3 cellular contexts compared by ENCODE assay signal in the genomic region with DNA sequence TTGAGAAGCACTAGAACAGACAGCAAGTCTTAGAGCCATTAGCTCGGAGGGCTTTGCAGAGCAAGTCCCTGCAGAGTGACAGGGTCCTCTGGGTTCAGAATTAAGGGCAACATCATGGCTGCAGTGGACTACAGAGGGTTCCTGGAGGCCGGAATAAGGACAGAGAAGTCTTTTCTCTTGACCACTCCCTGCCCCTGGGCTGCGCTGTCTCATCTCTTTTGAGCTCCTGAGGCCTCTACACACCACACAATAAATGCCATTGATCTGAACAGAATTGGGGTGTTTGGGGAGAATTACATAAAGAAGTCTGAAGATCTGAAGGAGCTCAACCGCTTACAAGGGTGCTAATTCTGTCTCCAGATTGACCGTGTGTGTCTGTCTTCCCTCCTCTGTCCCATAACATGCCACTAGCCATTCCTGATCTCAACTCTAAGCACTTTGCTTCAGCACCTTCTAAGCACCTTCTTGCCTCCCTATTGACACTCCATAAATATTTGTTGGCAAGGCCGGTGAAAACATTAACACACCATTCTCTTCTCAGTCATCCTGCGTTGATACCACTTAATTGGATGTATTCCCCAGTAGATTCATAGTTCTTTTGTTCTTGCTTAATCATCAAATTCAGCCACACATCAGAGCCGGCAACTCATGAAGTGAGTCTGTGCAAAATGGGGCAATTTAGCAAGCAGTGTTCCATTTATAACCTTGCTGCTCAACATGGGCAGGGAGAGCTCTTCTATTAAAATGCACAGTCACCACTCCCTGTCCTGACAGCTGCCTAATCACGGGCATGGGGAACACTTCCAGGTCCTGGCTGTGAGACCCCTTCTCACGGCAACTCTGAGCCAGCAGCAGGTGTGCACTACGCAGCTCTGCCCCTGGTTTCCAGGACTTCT.
TF ChIP-seq lines count a peak whose summit lies in the region.

No MANE protein-coding gene starts in this region.

TF ChIP-seq in A549, 52 proteins besides CTCF, POLR2A, EP300 and RAD21 (continues in another document):
- TF ChIP-seq HMGXB4 (CRISPR knock-in tag; IDR thresholded peaks at IDR 0.05; ENCODE audit: borderline replicate concordance) (no peak), RARB (CRISPR knock-in tag; IDR thresholded peaks at IDR 0.05) (no peak), EHF (CRISPR knock-in tag; IDR thresholded peaks at IDR 0.05) (no peak), MAFK (IDR thresholded peaks at IDR 0.05; ENCODE audit: partially characterized antibody) (peak; percentile 73), TFCP2L1 (CRISPR knock-in tag; IDR thresholded peaks at IDR 0.05) (no peak), MYC (IDR thresholded peaks at IDR 0.05; ENCODE audit: borderline replicate concordance, low read length) (no peak), E2F6 (IDR thresholded peaks at IDR 0.05; ENCODE audit: borderline replicate concordance, low read depth) (no peak), ZC3H11A (IDR thresholded peaks at IDR 0.05) (no peak), ATOH8 (CRISPR knock-in tag; IDR thresholded peaks at IDR 0.05; ENCODE audit: low read depth) (no peak), RNF2 (IDR thresholded peaks at IDR 0.05; ENCODE audit: borderline replicate concordance, low read depth) (no peak), NFE2L2 (conservative IDR thresholded peaks at IDR 0.05; ENCODE audit: low read length) (peak; percentile 42), FOSL2 (IDR thresholded peaks at IDR 0.05) (no peak), FOSL2 (CRISPR knock-in tag; IDR thresholded peaks at IDR 0.05) (no peak)
- TF ChIP-seq, protein P1, sequence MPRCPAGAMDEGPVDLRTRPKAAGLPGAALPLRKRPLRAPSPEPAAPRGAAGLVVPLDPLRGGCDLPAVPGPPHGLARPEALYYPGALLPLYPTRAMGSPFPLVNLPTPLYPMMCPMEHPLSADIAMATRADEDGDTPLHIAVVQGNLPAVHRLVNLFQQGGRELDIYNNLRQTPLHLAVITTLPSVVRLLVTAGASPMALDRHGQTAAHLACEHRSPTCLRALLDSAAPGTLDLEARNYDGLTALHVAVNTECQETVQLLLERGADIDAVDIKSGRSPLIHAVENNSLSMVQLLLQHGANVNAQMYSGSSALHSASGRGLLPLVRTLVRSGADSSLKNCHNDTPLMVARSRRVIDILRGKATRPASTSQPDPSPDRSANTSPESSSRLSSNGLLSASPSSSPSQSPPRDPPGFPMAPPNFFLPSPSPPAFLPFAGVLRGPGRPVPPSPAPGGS (IDR thresholded peaks at IDR 0.05) = no peak
- TF ChIP-seq, protein P2, sequence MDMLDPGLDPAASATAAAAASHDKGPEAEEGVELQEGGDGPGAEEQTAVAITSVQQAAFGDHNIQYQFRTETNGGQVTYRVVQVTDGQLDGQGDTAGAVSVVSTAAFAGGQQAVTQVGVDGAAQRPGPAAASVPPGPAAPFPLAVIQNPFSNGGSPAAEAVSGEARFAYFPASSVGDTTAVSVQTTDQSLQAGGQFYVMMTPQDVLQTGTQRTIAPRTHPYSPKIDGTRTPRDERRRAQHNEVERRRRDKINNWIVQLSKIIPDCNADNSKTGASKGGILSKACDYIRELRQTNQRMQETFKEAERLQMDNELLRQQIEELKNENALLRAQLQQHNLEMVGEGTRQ (IDR thresholded peaks at IDR 0.05) = no peak

TF ChIP-seq in HCT116, 20 proteins besides CTCF, POLR2A, EP300 and RAD21 (continued from another document):
- TF ChIP-seq, protein P3, sequence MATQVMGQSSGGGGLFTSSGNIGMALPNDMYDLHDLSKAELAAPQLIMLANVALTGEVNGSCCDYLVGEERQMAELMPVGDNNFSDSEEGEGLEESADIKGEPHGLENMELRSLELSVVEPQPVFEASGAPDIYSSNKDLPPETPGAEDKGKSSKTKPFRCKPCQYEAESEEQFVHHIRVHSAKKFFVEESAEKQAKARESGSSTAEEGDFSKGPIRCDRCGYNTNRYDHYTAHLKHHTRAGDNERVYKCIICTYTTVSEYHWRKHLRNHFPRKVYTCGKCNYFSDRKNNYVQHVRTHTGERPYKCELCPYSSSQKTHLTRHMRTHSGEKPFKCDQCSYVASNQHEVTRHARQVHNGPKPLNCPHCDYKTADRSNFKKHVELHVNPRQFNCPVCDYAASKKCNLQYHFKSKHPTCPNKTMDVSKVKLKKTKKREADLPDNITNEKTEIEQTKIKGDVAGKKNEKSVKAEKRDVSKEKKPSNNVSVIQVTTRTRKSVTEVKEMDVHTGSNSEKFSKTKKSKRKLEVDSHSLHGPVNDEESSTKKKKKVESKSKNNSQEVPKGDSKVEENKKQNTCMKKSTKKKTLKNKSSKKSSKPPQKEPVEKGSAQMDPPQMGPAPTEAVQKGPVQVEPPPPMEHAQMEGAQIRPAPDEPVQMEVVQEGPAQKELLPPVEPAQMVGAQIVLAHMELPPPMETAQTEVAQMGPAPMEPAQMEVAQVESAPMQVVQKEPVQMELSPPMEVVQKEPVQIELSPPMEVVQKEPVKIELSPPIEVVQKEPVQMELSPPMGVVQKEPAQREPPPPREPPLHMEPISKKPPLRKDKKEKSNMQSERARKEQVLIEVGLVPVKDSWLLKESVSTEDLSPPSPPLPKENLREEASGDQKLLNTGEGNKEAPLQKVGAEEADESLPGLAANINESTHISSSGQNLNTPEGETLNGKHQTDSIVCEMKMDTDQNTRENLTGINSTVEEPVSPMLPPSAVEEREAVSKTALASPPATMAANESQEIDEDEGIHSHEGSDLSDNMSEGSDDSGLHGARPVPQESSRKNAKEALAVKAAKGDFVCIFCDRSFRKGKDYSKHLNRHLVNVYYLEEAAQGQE (IDR thresholded peaks at IDR 0.05; ENCODE audit: low read depth) = no peak
- TF ChIP-seq POLR2AphosphoS5 (IDR thresholded peaks at IDR 0.05; ENCODE audit: low read depth, low read length) (no peak), EZH2 (IDR thresholded peaks at IDR 0.05) (no peak), EGR1 (IDR thresholded peaks at IDR 0.05; ENCODE audit: low read depth) (no peak), SIN3A (IDR thresholded peaks at IDR 0.05; ENCODE audit: low read depth) (no peak), SRF (IDR thresholded peaks at IDR 0.05; ENCODE audit: low read depth) (no peak), ZNF274 (IDR thresholded peaks at IDR 0.05; ENCODE audit: low read depth, low read length) (no peak), FOSL1 (IDR thresholded peaks at IDR 0.05; ENCODE audit: low read depth) (no peak), SP1 (IDR thresholded peaks at IDR 0.05; ENCODE audit: low read depth) (no peak), ZFX (IDR thresholded peaks at IDR 0.05) (no peak), CBX3 (IDR thresholded peaks at IDR 0.05; ENCODE audit: low read depth) (no peak)
- TF ChIP-seq, protein P4, sequence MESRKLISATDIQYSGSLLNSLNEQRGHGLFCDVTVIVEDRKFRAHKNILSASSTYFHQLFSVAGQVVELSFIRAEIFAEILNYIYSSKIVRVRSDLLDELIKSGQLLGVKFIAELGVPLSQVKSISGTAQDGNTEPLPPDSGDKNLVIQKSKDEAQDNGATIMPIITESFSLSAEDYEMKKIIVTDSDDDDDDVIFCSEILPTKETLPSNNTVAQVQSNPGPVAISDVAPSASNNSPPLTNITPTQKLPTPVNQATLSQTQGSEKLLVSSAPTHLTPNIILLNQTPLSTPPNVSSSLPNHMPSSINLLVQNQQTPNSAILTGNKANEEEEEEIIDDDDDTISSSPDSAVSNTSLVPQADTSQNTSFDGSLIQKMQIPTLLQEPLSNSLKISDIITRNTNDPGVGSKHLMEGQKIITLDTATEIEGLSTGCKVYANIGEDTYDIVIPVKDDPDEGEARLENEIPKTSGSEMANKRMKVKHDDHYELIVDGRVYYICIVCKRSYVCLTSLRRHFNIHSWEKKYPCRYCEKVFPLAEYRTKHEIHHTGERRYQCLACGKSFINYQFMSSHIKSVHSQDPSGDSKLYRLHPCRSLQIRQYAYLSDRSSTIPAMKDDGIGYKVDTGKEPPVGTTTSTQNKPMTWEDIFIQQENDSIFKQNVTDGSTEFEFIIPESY (IDR thresholded peaks at IDR 0.05; ENCODE audit: extremely low read depth, insufficient replicate concordance, low read length) = no peak

TF ChIP-seq in WTC11, 78 proteins besides CTCF, POLR2A, EP300 and RAD21 (continued from another document):
- TF ChIP-seq, protein P5, sequence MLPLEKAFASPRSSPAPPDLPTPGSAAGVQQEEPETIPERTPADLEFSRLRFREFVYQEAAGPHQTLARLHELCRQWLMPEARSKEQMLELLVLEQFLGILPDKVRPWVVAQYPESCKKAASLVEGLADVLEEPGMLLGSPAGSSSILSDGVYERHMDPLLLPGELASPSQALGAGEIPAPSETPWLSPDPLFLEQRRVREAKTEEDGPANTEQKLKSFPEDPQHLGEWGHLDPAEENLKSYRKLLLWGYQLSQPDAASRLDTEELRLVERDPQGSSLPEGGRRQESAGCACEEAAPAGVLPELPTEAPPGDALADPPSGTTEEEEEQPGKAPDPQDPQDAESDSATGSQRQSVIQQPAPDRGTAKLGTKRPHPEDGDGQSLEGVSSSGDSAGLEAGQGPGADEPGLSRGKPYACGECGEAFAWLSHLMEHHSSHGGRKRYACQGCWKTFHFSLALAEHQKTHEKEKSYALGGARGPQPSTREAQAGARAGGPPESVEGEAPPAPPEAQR (CRISPR knock-in tag; IDR thresholded peaks at IDR 0.05) = no peak
- TF ChIP-seq ESRRA (CRISPR knock-in tag; IDR thresholded peaks at IDR 0.05; ENCODE audit: borderline replicate concordance) (no peak), ATF3 (CRISPR knock-in tag; conservative IDR thresholded peaks at IDR 0.05) (no peak), ZNF232 (CRISPR knock-in tag; IDR thresholded peaks at IDR 0.05) (no peak)
